ENCODE assay signal across 9 cellular contexts in the genomic region with DNA sequence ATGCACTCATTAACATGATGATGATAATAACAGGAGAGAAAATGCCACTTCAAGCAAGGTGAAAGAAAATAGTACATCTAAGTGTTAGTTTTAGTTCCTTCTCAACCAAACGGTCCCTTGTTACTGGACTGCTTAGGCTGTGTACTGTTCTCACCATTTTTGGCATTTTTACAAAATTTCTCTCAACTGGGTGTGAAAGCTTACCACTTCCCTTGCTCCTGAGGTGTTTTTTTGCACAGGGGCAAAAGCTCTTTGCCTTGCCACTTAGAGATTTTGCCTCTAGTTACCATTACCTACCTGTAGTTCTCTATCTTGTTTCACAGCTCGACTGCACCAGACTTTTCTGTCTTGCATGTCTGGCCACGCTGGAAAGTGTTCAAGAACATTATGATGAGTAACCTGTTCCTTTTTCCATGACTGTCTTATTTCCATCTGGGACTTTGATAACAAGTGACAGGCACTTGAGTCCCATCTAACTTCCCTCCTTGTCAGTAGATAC. TPM values are rescaled to one million over a fixed set of nuclear protein-coding genes. Genes with fewer than 3 reads are reported as not detected.
DNase-seq lines count a peak whose midpoint lies in the region; ATAC-seq and TF ChIP-seq lines count a peak whose summit lies in the region.
"Had no signal": no experiment of that assay in that cellular context is flagged by ENCODE, and none has a peak within 500 bp of the region (broad histone marks: within the 10 kb centered on the region; RNA-seq: fewer than 3 reads in every experiment).

No MANE protein-coding gene starts in this region.

- TF ChIP-seq POLR2A in vagina (IDR thresholded peaks at IDR 0.05): no peak

- H3K36me3 Mint-ChIP-seq in T-helper 1 cell treated with Interleukin-12 subunit alpha and Interleukin-12 subunit beta and Interleukin-4 antibody, amounts not matched to agents 30 μg/mL and 1 μg/mL, for 36 hours (ENCODE audit: low read depth): peaks cover 6% of the 10 kb centered on the region

- H3K9me3 Mint-ChIP-seq in T-helper 1 cell treated with Interleukin-12 subunit alpha and Interleukin-12 subunit beta and Interleukin-4 antibody, amounts not matched to agents 30 μg/mL and 1 μg/mL, for 36 hours: no peaks in the 10 kb centered on the region

- H3K27me3 Mint-ChIP-seq in T-helper 1 cell treated with Interleukin-12 subunit alpha and Interleukin-12 subunit beta and Interleukin-4 antibody, amounts not matched to agents 30 μg/mL and 1 μg/mL, for 36 hours (ENCODE audit: low read depth): no peaks in the 10 kb centered on the region

- peak; percentile 48 for ATAC-seq in HG02981 (IDR thresholded peaks at IDR 0.05; ENCODE audit: unreplicated experiment)

- peaks cover 67% of the 10 kb centered on the region for H3K4me1 Mint-ChIP-seq in T-helper 1 cell treated with Interleukin-12 subunit alpha and Interleukin-12 subunit beta and Interleukin-4 antibody, amounts not matched to agents 30 μg/mL and 1 μg/mL, for 36 hours (ENCODE audit: low read depth)

- H3K9me3 ChIP-seq in cardiac muscle cell (ENCODE audit: low read depth) (no peaks in the 10 kb centered on the region), vagina (no peaks in the 10 kb centered on the region)

- peak; percentile 29 for DNase-seq in activated naive CD4-positive, alpha-beta T cell treated with Interleukin-2 at 50 U/mL for 16 hours
- DNase-seq in activated naive CD4-positive, alpha-beta T cell (lab: John Stamatoyannopoulos, UW): no peak
- peak in 1 of 2 donors; percentile 67 for DNase-seq in cardiac muscle cell (ENCODE audit: low read depth in 1 of 2, low spot score in 1 of 2)
- no peak for DNase-seq in vagina (ENCODE audit: extremely low spot score in 2 of 2)
- no peak for DNase-seq in 8988T
- no peak for DNase-seq in NCI-H774 (lab: John Stamatoyannopoulos, UW)

- no peaks in the 10 kb centered on the region for H3K36me3 ChIP-seq in cardiac muscle cell
- H3K36me3 ChIP-seq in vagina: no peaks in the 10 kb centered on the region

- H3K27me3 ChIP-seq in cardiac muscle cell: no peaks in the 10 kb centered on the region
- no peaks in the 10 kb centered on the region for H3K27me3 ChIP-seq in vagina

- peak overlapping the region; percentile 18 for H3K4me3 Mint-ChIP-seq in T-helper 1 cell treated with Interleukin-12 subunit alpha and Interleukin-12 subunit beta and Interleukin-4 antibody, amounts not matched to agents 30 μg/mL and 1 μg/mL, for 36 hours

- peaks cover 57% of the 10 kb centered on the region for H3K4me1 ChIP-seq in cardiac muscle cell (ENCODE audit: low read depth)
- H3K4me1 ChIP-seq in vagina: peaks cover 95% of the 10 kb centered on the region

- intact Hi-C loops in vagina (cut with DNase I): no loop called here

- H3K27ac ChIP-seq in cardiac muscle cell (peak overlapping the region; percentile 76), vagina (no peak overlapping the region)

- H3K27ac Mint-ChIP-seq in T-helper 1 cell treated with Interleukin-12 subunit alpha and Interleukin-12 subunit beta and Interleukin-4 antibody, amounts not matched to agents 30 μg/mL and 1 μg/mL, for 36 hours: peak overlapping the region; percentile 80

- TF ChIP-seq CTCF in cardiac muscle cell (IDR thresholded peaks at IDR 0.05; ENCODE audit: low read depth, low read length) (no peak), vagina (IDR thresholded peaks at IDR 0.05) (no peak)

- no peak overlapping the region for H3K4me3 ChIP-seq in cardiac muscle cell
- H3K4me3 ChIP-seq in vagina: no peak overlapping the region
- H3K4me3 ChIP-seq: skin epidermis had no signal

RNA-seq across cellular contexts. Expression of a gene that starts 10.7 kb away (rescaled TPM):
- total RNA-seq in cardiac muscle cell (63.1 and 71.1 TPM in 2 replicates), vagina (99.4 TPM)
- 46.1 and 73.3 TPM in 2 replicates for polyA plus RNA-seq in cardiac muscle cell
